Comparison of ENCODE assay signal across 23 cellular contexts in genomic region chr1:113437554-113438341, GRCh38. TPM values are rescaled to one million over a fixed set of nuclear protein-coding genes. Genes with fewer than 3 reads are reported as not detected.
A peak's percentile ranks its signal among the peaks of the same experiment; 100 is the strongest.
DNase-seq lines count a peak whose midpoint lies in the region; ATAC-seq, FAIRE-seq and TF ChIP-seq lines count a peak whose summit lies in the region.
"Had no signal": no experiment of that assay in that cellular context is flagged by ENCODE, and none has a peak within 500 bp of the region (broad histone marks: within the 10 kb centered on the region; RNA-seq: fewer than 3 reads in every experiment).

No MANE protein-coding gene starts in this region.

- TF ChIP-seq POLR2A in A549 (IDR thresholded peaks at IDR 0.05; ENCODE audit: low read length), result no peak

- no peaks in the 10 kb centered on the region for H3K27me3 ChIP-seq in CD8-positive, alpha-beta T cell (ENCODE audit: insufficient read depth, low read length)
- H3K27me3 ChIP-seq: BLaER1 had no signal

- no peak for ATAC-seq in A549
- no peak for ATAC-seq in CD8-positive, alpha-beta T cell
- no peak for ATAC-seq in GM19455 (IDR thresholded peaks at IDR 0.05; ENCODE audit: unreplicated experiment)
- no peak for ATAC-seq in esophagus mucosa
- ATAC-seq: HCT116 had no signal

- H3K4me1 ChIP-seq in A549 (peaks cover 75% of the 10 kb centered on the region), kidney (ENCODE audit: control insufficient read depth in 1 of 2, insufficient read depth in 1 of 2, low read depth in 1 of 2, low read length in 2 of 2) (peaks cover 3 to 9% of the 10 kb centered on the region in 2 donors)
- no peaks in the 10 kb centered on the region for H3K4me1 ChIP-seq in CD8-positive, alpha-beta T cell (ENCODE audit: insufficient read depth, low read length)
- H3K4me1 ChIP-seq: BLaER1 had no signal

- H3K4me3 ChIP-seq in A549 (no peak overlapping the region), kidney (ENCODE audit: low read length in 2 of 2) (no peak overlapping the region)
- H3K4me3 ChIP-seq in CD8-positive, alpha-beta T cell (ENCODE audit: low read depth, low read length), result no peak overlapping the region
- H3K4me3 ChIP-seq: BLaER1, GM23338 had no signal

- no peak overlapping the region for H3K27ac Mint-ChIP-seq in CD8-positive, alpha-beta T cell
- peak overlapping the region; percentile 71 for H3K27ac Mint-ChIP-seq in nephron progenitor cell
- H3K27ac Mint-ChIP-seq: CD4-positive, CD25-positive, alpha-beta regulatory T cell; CD8-positive, alpha-beta memory T cell; GM23338; H9; HFFc6 had no signal

- H3K4me2 ChIP-seq in A549, result peak overlapping the region; percentile 73
- H3K4me2 ChIP-seq: BLaER1, GM23338 had no signal

- intact Hi-C loops in CD8-positive, alpha-beta T cell (cut with DNase I, micrococcal nuclease), result no loop called here
- intact Hi-C loops in kidney (cut with DNase I), result no loop called here

- no peak for TF ChIP-seq EP300 in A549 (IDR thresholded peaks at IDR 0.05)

- POLR2A ChIA-PET in A549 (lab: Yijun Ruan, JAX), result no interaction called here
- POLR2A ChIA-PET in CD8-positive, alpha-beta T cell (lab: Charles Lee), result no interaction called here

- CTCF ChIA-PET in A549 (lab: Yijun Ruan, JAX), result interaction anchor here (1.0 kb wide), 1 partner anchor 8 kb away, joined by 3 read pairs; no protein-coding TSS in a partner anchor
- CTCF ChIA-PET in CD8-positive, alpha-beta T cell (lab: Charles Lee), result no interaction called here

- TF ChIP-seq CTCF in A549 (IDR thresholded peaks at IDR 0.05) (no peak), VCaP (conservative IDR thresholded peaks at IDR 0.05) (no peak), nephron progenitor cell (IDR thresholded peaks at IDR 0.05) (no peak), kidney (IDR thresholded peaks at IDR 0.05; ENCODE audit: borderline replicate concordance, extremely low read depth, insufficient read depth) (no peak)
- peak; percentile 31 for TF ChIP-seq CTCF in CD8-positive, alpha-beta T cell (IDR thresholded peaks at IDR 0.05)

- WGBS in A549 (ENCODE audit: missing lambda C conversion rate), result 94% methylated on average over 3 of the region's 3 CpGs

- no peaks in the 10 kb centered on the region for H3K36me3 Mint-ChIP-seq in CD8-positive, alpha-beta T cell
- H3K36me3 Mint-ChIP-seq in nephron progenitor cell (ENCODE audit: low read depth), result no peaks in the 10 kb centered on the region
- H3K36me3 Mint-ChIP-seq: CD4-positive, CD25-positive, alpha-beta regulatory T cell; CD8-positive, alpha-beta memory T cell had no signal

- peak overlapping the region; percentile 56 to 61 for H3K27ac ChIP-seq in A549
- H3K27ac ChIP-seq in CD8-positive, alpha-beta T cell (ENCODE audit: low read depth, low read length), result no peak overlapping the region
- peak overlapping the region; percentile 36; the same call in 1 of the 2 replicates for H3K27ac ChIP-seq in VCaP
- no peak overlapping the region for H3K27ac ChIP-seq in kidney (ENCODE audit: low read depth in 2 of 2, low read length in 2 of 2)
- H3K27ac ChIP-seq: BLaER1, C4-2B had no signal

- H3K9ac ChIP-seq in kidney (ENCODE audit: low read length in 2 of 2), result no peak overlapping the region
- H3K9ac ChIP-seq: BLaER1 had no signal

- H3K9me3 ChIP-seq in A549 (no peaks in the 10 kb centered on the region), kidney (ENCODE audit: control insufficient read depth in 1 of 2, low read length in 2 of 2) (no peaks in the 10 kb centered on the region)
- H3K9me3 ChIP-seq in CD8-positive, alpha-beta T cell (ENCODE audit: low read length), result no peaks in the 10 kb centered on the region
- H3K9me3 ChIP-seq: BLaER1 had no signal

- DNase-seq in A549 (ENCODE audit: low read depth in 1 of 2, low spot score in 1 of 2) (no peak), nephron progenitor cell (no peak), kidney (no peak)
- DNase-seq in CD8-positive, alpha-beta T cell, result no peak
- no peak for DNase-seq in activated CD4-positive, alpha-beta T cell treated with anti-CD3 and anti-CD28 coated beads, Interleukin-2, amount 50 U/mL, for 48 hours
- DNase-seq: 8988T; CD4-positive, CD25-positive, alpha-beta regulatory T cell; CD8-positive, alpha-beta memory T cell; DMS 273 treated with DMSO at 0.1 percent for 48 hours; DMS79 treated with DMSO at 0.1 percent for 48 hours; GF-D8; H9; HFFc6 had no signal

- no peak overlapping the region for H3K4me3 Mint-ChIP-seq in CD8-positive, alpha-beta T cell
- no peak overlapping the region for H3K4me3 Mint-ChIP-seq in nephron progenitor cell
- H3K4me3 Mint-ChIP-seq: CD4-positive, CD25-positive, alpha-beta regulatory T cell; CD8-positive, alpha-beta memory T cell; GM23338; H9; HFFc6 had no signal

- H3K27me3 Mint-ChIP-seq in CD8-positive, alpha-beta T cell (ENCODE audit: low read depth), result peaks cover 6% of the 10 kb centered on the region
- H3K27me3 Mint-ChIP-seq in nephron progenitor cell (ENCODE audit: low read depth, poor library complexity), result no peaks in the 10 kb centered on the region

- no peaks in the 10 kb centered on the region for H3K36me3 ChIP-seq in CD8-positive, alpha-beta T cell (ENCODE audit: insufficient read depth, low read length)
- no peaks in the 10 kb centered on the region for H3K36me3 ChIP-seq in kidney (ENCODE audit: control insufficient read depth in 1 of 2, insufficient read depth in 2 of 2, low read length in 2 of 2)
- H3K36me3 ChIP-seq: BLaER1 had no signal

- no peak for TF ChIP-seq RAD21 in A549 (conservative IDR thresholded peaks at IDR 0.05 in 1 of 2, IDR thresholded peaks at IDR 0.05 in 1 of 2)

- FAIRE-seq in A549 (lab: Jason Lieb, UNC), result no peak
- FAIRE-seq in kidney (lab: Jason Lieb, UNC), result no peak
- FAIRE-seq: D721Med, GM12891, GM18507 had no signal

- no peaks in the 10 kb centered on the region for H3K4me1 Mint-ChIP-seq in CD8-positive, alpha-beta T cell (ENCODE audit: low read depth)
- H3K4me1 Mint-ChIP-seq in nephron progenitor cell, result no peaks in the 10 kb centered on the region

- H3K9me3 Mint-ChIP-seq in CD8-positive, alpha-beta T cell, result no peaks in the 10 kb centered on the region
- no peaks in the 10 kb centered on the region for H3K9me3 Mint-ChIP-seq in nephron progenitor cell
- H3K9me3 Mint-ChIP-seq: CD4-positive, CD25-positive, alpha-beta regulatory T cell; GM23338; H9; HFFc6 had no signal

TF ChIP-seq in A549, 52 proteins besides CTCF, POLR2A, EP300 and RAD21:
- no peak for TF ChIP-seq POLR2AphosphoS2 (conservative IDR thresholded peaks at IDR 0.05; ENCODE audit: low read length)
- no peak for TF ChIP-seq CBX2 (IDR thresholded peaks at IDR 0.05; ENCODE audit: borderline replicate concordance, low read depth)
- TF ChIP-seq HOXB13 (CRISPR knock-in tag; IDR thresholded peaks at IDR 0.05; ENCODE audit: low read depth), result no peak
- peak; percentile 45; the same call in 1 of the 2 replicates for TF ChIP-seq RFX5 (IDR thresholded peaks at IDR 0.05)

RNA-seq across cellular contexts. Expression of gene MAGI3, which starts 47.4 kb away (rescaled TPM):
- polyA plus RNA-seq in A549 (2011; rRNA removed), result 7.9 and 8.2 TPM in 2 replicates
- 2.7 and 3.0 TPM in 2 replicates for polyA plus RNA-seq in A549 (2012; cell fraction: cytosol; rRNA removed)
- polyA plus RNA-seq in A549 (2012; cell fraction: nucleus; rRNA removed), result 1.9 and 2.4 TPM in 2 replicates
- 3.8 to 4.5 TPM (median 4.1 TPM) in 3 replicates for polyA plus RNA-seq in A549 (2017; fragmentation: RNase III; extraction: RNeasy Plus Mini Kit Qiagen cat#74134 plus additional on column Dnase treatment)
- polyA minus RNA-seq in A549 (2011; rRNA and poly(A)+ RNA removed), result 13.5 and 14.4 TPM in 2 replicates
- 1 to 10 TPM; 1.7 to 3.2 TPM for total RNA-seq in CD8-positive, alpha-beta T cell
- total RNA-seq in kidney, result 25.9 TPM
- polyA plus RNA-seq in kidney (ENCODE audit: insufficient read depth, low read depth, low replicate concordance), result 5.6 TPM
- total RNA-seq in esophagus mucosa, result 16.5 TPM

Comparison
In these comparisons a context has a peak if more than half of its experiments do, and no peak if none do; other contexts are left out.
1. H3K27ac ChIP-seq: peak in A549 (2 of 2) and VCaP (single experiment); none in CD8-positive, alpha-beta T cell (single experiment) and kidney (0 of 2).